ENCODE assay signal across 15 cellular contexts in genomic region chr20:37316775-37317170, GRCh38. TPM values are rescaled to one million over a fixed set of nuclear protein-coding genes. Genes with fewer than 3 reads are reported as not detected.
DNase-seq lines count a peak whose midpoint lies in the region; ATAC-seq and TF ChIP-seq lines count a peak whose summit lies in the region.
"Had no signal": no experiment of that assay in that cellular context is flagged by ENCODE, and none has a peak within 500 bp of the region (broad histone marks: within the 10 kb centered on the region; RNA-seq: fewer than 3 reads in every experiment).

No MANE protein-coding gene starts in this region.

- no peak for TF ChIP-seq RAD21 in HCT116 (IDR thresholded peaks at IDR 0.05; ENCODE audit: low read depth)

- peak overlapping the region in 9 of 11 experiments; percentile 40 to 78 (median 61); a peak in 18 of 22 replicates for H3K9ac ChIP-seq in BLaER1 treated with 17β-estradiol and CSF1 and Interleukin-3, amounts not matched to agents 10 nM and 100 nM
- H3K9ac ChIP-seq in HCT116 (ENCODE audit: low read length): no peak overlapping the region
- H3K9ac ChIP-seq in colonic mucosa (ENCODE audit: low read depth in 2 of 2, low read length in 2 of 2): no peak overlapping the region

- peaks cover 23% of the 10 kb centered on the region for H3K79me2 ChIP-seq in HCT116 (ENCODE audit: insufficient read depth, low read length)

- peaks cover 28% of the 10 kb centered on the region for H3K4me1 Mint-ChIP-seq in activated CD8-positive, alpha-beta T cell treated with anti-CD3 and anti-CD28 coated beads for 36 hours (ENCODE audit: low read depth)
- H3K4me1 Mint-ChIP-seq in naive B cell: peaks cover 43 to 55% (median 53%) of the 10 kb centered on the region in 3 donors

- H3K9me3 ChIP-seq in BLaER1 treated with 17β-estradiol and CSF1 and Interleukin-3, amounts not matched to agents 10 nM and 100 nM (replicated peaks in 1 of 11): no peaks in the 10 kb centered on the region
- H3K9me3 ChIP-seq in HCT116 (ENCODE audit: control insufficient read depth in 1 of 2, insufficient read depth in 1 of 2, low read depth in 1 of 2, low read length in 2 of 2) (no peaks in the 10 kb centered on the region), colonic mucosa (no peaks in the 10 kb centered on the region)
- H3K9me3 ChIP-seq: thyroid gland had no signal

- H2AFZ ChIP-seq in HCT116 (ENCODE audit: low read depth, low read length, poor library complexity, severe bottlenecking): no peak overlapping the region

- no peak for TF ChIP-seq POLR2A in HCT116 (IDR thresholded peaks at IDR 0.05; ENCODE audit: borderline replicate concordance, extremely low read depth, insufficient read depth, insufficient read length)

- RAD21 ChIA-PET in HCT116 (lab: Charles Lee; ENCODE audit: low non-redundant PET in 1 of 2, low total read pairs in 2 of 2, uncharacterized antibody in 2 of 2, unreplicated experiment in 2 of 2): no interaction called here

- TSS peak; percentile 60 for BruUV-seq in HCT116 (replicated peaks; lab: Mats Ljungman, UMichigan)

- peaks cover 9 to 63% (median 31%) of the 10 kb centered on the region in 11 experiments; a peak in 16 of 22 replicates for H4K20me1 ChIP-seq in BLaER1 treated with 17β-estradiol and CSF1 and Interleukin-3, amounts not matched to agents 10 nM and 100 nM
- H4K20me1 ChIP-seq in HCT116 (ENCODE audit: insufficient read depth): no peaks in the 10 kb centered on the region

- no peaks in the 10 kb centered on the region for H3K9me3 Mint-ChIP-seq in activated CD8-positive, alpha-beta T cell treated with anti-CD3 and anti-CD28 coated beads for 36 hours
- H3K9me3 Mint-ChIP-seq in naive B cell: no peaks in the 10 kb centered on the region

- DNase-seq in HCT116 (ENCODE audit: low read depth, low spot score) (no peak), naive B cell (no peak), SW 1271 (lab: John Stamatoyannopoulos, UW) (no peak), NCI-H187 (lab: John Stamatoyannopoulos, UW) (no peak), colonic mucosa (no peak), NCI-H345 (lab: John Stamatoyannopoulos, UW) (no peak)
- no peak for DNase-seq in activated CD8-positive, alpha-beta T cell treated with anti-CD3 and anti-CD28 coated beads for 36 hours
- DNase-seq: central memory CD4-positive, alpha-beta T cell; kidney glomerular epithelial cell; NCI-H774; thyroid gland had no signal

- TF ChIP-seq CTCF in HCT116 (IDR thresholded peaks at IDR 0.05 in 2 of 3, conservative IDR thresholded peaks at IDR 0.05 in 1 of 3; ENCODE audit: borderline replicate concordance in 1 of 3, insufficient read depth in 1 of 3, low read depth in 2 of 3, low read length in 2 of 3): no peak
- TF ChIP-seq CTCF in activated CD8-positive, alpha-beta T cell treated with anti-CD3 and anti-CD28 coated beads for 36 hours (IDR thresholded peaks at IDR 0.05): no peak
- TF ChIP-seq CTCF in colonic mucosa (IDR thresholded peaks at IDR 0.05): no peak

- POLR2A ChIA-PET in HCT116 (lab: Charles Lee): no interaction called here
- POLR2A ChIA-PET in activated CD8-positive, alpha-beta T cell treated with anti-CD3 and anti-CD28 coated beads for 36 hours (lab: Charles Lee): no interaction called here

- H3K27ac Mint-ChIP-seq in activated CD8-positive, alpha-beta T cell treated with anti-CD3 and anti-CD28 coated beads for 36 hours: peak overlapping the region; percentile 80
- peak overlapping the region; percentile 97 to 100 (median 99) for H3K27ac Mint-ChIP-seq in naive B cell

- H3K4me1 ChIP-seq in BLaER1 treated with 17β-estradiol and CSF1 and Interleukin-3, amounts not matched to agents 10 nM and 100 nM: peaks cover 74 to 95% (median 81%) of the 10 kb centered on the region in 10 experiments
- H3K4me1 ChIP-seq in HCT116 (ENCODE audit: control insufficient read depth in 1 of 2, insufficient read depth in 2 of 2, low read length in 2 of 2) (no peaks in the 10 kb centered on the region; a peak in 1 of 4 replicates), colonic mucosa (peaks cover 3% of the 10 kb centered on the region)

- peaks cover 20 to 64% (median 32%) of the 10 kb centered on the region in 11 experiments; a peak in 20 of 22 replicates for H3K36me3 ChIP-seq in BLaER1 treated with 17β-estradiol and CSF1 and Interleukin-3, amounts not matched to agents 10 nM and 100 nM
- H3K36me3 ChIP-seq in HCT116 (ENCODE audit: control insufficient read depth in 1 of 2, insufficient read depth in 2 of 2, low read length in 2 of 2): peaks cover 0 to 8% of the 10 kb centered on the region in 2 experiments; a peak in 3 of 4 replicates
- no peaks in the 10 kb centered on the region for H3K36me3 ChIP-seq in colonic mucosa

- ATAC-seq in HCT116: no peak
- no peak for ATAC-seq in activated CD8-positive, alpha-beta T cell treated with anti-CD3 and anti-CD28 coated beads for 36 hours
- no peak for ATAC-seq in naive B cell (ENCODE audit: low read depth in 2 of 2)

- no peak overlapping the region for H3K4me3 Mint-ChIP-seq in activated CD8-positive, alpha-beta T cell treated with anti-CD3 and anti-CD28 coated beads for 36 hours
- H3K4me3 Mint-ChIP-seq in naive B cell: peak overlapping the region in 6 of 8 donors; percentile 36 to 85 (median 68)

- H3K27me3 Mint-ChIP-seq in activated CD8-positive, alpha-beta T cell treated with anti-CD3 and anti-CD28 coated beads for 36 hours: no peaks in the 10 kb centered on the region
- no peaks in the 10 kb centered on the region for H3K27me3 Mint-ChIP-seq in naive B cell

- H3K9me2 ChIP-seq in HCT116 (ENCODE audit: insufficient read depth): no peaks in the 10 kb centered on the region

- no peaks in the 10 kb centered on the region for H3K27me3 ChIP-seq in BLaER1 treated with 17β-estradiol and CSF1 and Interleukin-3, amounts not matched to agents 10 nM and 100 nM
- H3K27me3 ChIP-seq in HCT116 (ENCODE audit: insufficient read depth, low read length): no peaks in the 10 kb centered on the region
- no peaks in the 10 kb centered on the region for H3K27me3 ChIP-seq in colonic mucosa
- H3K27me3 ChIP-seq: thyroid gland had no signal

- H3K36me3 Mint-ChIP-seq in activated CD8-positive, alpha-beta T cell treated with anti-CD3 and anti-CD28 coated beads for 36 hours (ENCODE audit: low read depth): peaks cover 10% of the 10 kb centered on the region
- no peaks in the 10 kb centered on the region for H3K36me3 Mint-ChIP-seq in naive B cell

- peak overlapping the region in 2 of 10 experiments; percentile 8 to 36; a peak in 3 of 20 replicates for H3K4me3 ChIP-seq in BLaER1 treated with 17β-estradiol and CSF1 and Interleukin-3, amounts not matched to agents 10 nM and 100 nM
- H3K4me3 ChIP-seq in HCT116 (replicated peaks in 1 of 2; ENCODE audit: low read depth in 1 of 2, low read length in 2 of 2): no peak overlapping the region
- H3K4me3 ChIP-seq in colonic mucosa: no peak overlapping the region
- H3K4me3 ChIP-seq: thyroid gland had no signal

- peak overlapping the region in 10 of 11 experiments; percentile 52 to 88 (median 78); a peak in 20 of 22 replicates for H3K27ac ChIP-seq in BLaER1 treated with 17β-estradiol and CSF1 and Interleukin-3, amounts not matched to agents 10 nM and 100 nM
- H3K27ac ChIP-seq in HCT116 (ENCODE audit: low read depth, low read length) (no peak overlapping the region), colonic mucosa (no peak overlapping the region)
- H3K27ac ChIP-seq: C4-2B had no signal

- intact Hi-C loops in HCT116 (cut with micrococcal nuclease): no loop called here
- intact Hi-C loops in activated CD8-positive, alpha-beta T cell treated with anti-CD3 and anti-CD28 coated beads for 36 hours (cut with micrococcal nuclease): no loop called here
- intact Hi-C loops in colonic mucosa (cut with DNase I): no loop called here

- peak overlapping the region; percentile 81 to 90 (median 87) for H3K4me2 ChIP-seq in BLaER1 treated with 17β-estradiol and CSF1 and Interleukin-3, amounts not matched to agents 10 nM and 100 nM
- H3K4me2 ChIP-seq in HCT116 (ENCODE audit: low read length): no peak overlapping the region

- CTCF ChIA-PET in HCT116 (lab: Charles Lee): no interaction called here
- CTCF ChIA-PET in activated CD8-positive, alpha-beta T cell treated with anti-CD3 and anti-CD28 coated beads for 36 hours (lab: Charles Lee): no interaction called here

TF ChIP-seq in HCT116, 20 proteins besides CTCF, POLR2A, EP300 and RAD21 (continues in another document):
- no peak for TF ChIP-seq YY1 (IDR thresholded peaks at IDR 0.05; ENCODE audit: extremely low read depth, insufficient replicate concordance, low read depth, low read length)

RNA-seq across cellular contexts. Expression of gene MANBAL, which starts 27.3 kb away (rescaled TPM):
- total RNA-seq in HCT116 (2021; ENCODE audit: unreplicated experiment) (47.9 TPM), colonic mucosa (10 to 100 TPM; 27.1 to 44.6 TPM)
- polyA plus RNA-seq in HCT116 (2012): 80.8 and 84.5 TPM in 2 replicates
- 10 to 100 TPM; 11.1 to 12.1 TPM for total RNA-seq in activated CD8-positive, alpha-beta T cell treated with anti-CD3 and anti-CD28 coated beads for 36 hours
- polyA plus RNA-seq in naive B cell (ENCODE audit: low read depth in 6 of 6): 10 to 100 TPM; 19.4 to 39.0 (median 25.7) TPM

RNA-seq across cellular contexts. Expression of gene SRC, which starts 29.2 kb away (rescaled TPM):
- total RNA-seq in HCT116 (2021; ENCODE audit: unreplicated experiment) (42.3 TPM), colonic mucosa (100 to 1,000 TPM; 102 to 123 TPM)
- polyA plus RNA-seq in HCT116 (2012): 35.9 and 36.5 TPM in 2 replicates
- 1 to 10 TPM in 1 of 2 experiments, under 1 TPM in 1; 0.88 to 2.4 TPM for total RNA-seq in activated CD8-positive, alpha-beta T cell treated with anti-CD3 and anti-CD28 coated beads for 36 hours
- 1 to 10 TPM in 5 of 6 donors, not detected in 1; 1.2 to 2.3 (median 1.7) TPM for polyA plus RNA-seq in naive B cell (ENCODE audit: low read depth in 6 of 6)

RNA-seq across cellular contexts. Expression of gene GHRH, which starts 55.2 kb away (rescaled TPM):
- total RNA-seq in HCT116 (2021; ENCODE audit: unreplicated experiment) (not detected), colonic mucosa (not detected)
- not detected in 2 replicates for polyA plus RNA-seq in HCT116 (2012)
- total RNA-seq in activated CD8-positive, alpha-beta T cell treated with anti-CD3 and anti-CD28 coated beads for 36 hours: not detected
- polyA plus RNA-seq in naive B cell (ENCODE audit: low read depth in 6 of 6): not detected
- total RNA-seq: fibroblast of villous mesenchyme, posterior vena cava, thyroid gland had no signal

Comparison
In these comparisons a context has a peak if more than half of its experiments do, and no peak if none do; other contexts are left out.
1. H3K27ac ChIP-seq: peak in BLaER1 treated with 17β-estradiol and CSF1 and Interleukin-3, amounts not matched to agents 10 nM and 100 nM (10 of 11); none in HCT116 (single experiment) and colonic mucosa (single experiment).
2. H3K9ac ChIP-seq: peak in BLaER1 treated with 17β-estradiol and CSF1 and Interleukin-3, amounts not matched to agents 10 nM and 100 nM (9 of 11); none in HCT116 (single experiment) and colonic mucosa (0 of 2).
3. RNA of gene SRC, which starts 29.2 kb away (total RNA-seq): 102 to 123 TPM in colonic mucosa and 42.3 TPM in HCT116 (single experiment); 0.88 to 2.4 TPM in activated CD8-positive, alpha-beta T cell treated with anti-CD3 and anti-CD28 coated beads for 36 hours; every median in the first group is over 10 times any median in the second.